10 cellular contexts compared by ENCODE assay signal in genomic region chr1:84688461-84689061, GRCh38. TPM values are rescaled to one million over a fixed set of nuclear protein-coding genes. Genes with fewer than 3 reads are reported as not detected.
DNase-seq lines count a peak whose midpoint lies in the region; ATAC-seq and TF ChIP-seq lines count a peak whose summit lies in the region.
"Had no signal": no experiment of that assay in that cellular context is flagged by ENCODE, and none has a peak within 500 bp of the region (broad histone marks: within the 10 kb centered on the region; RNA-seq: fewer than 3 reads in every experiment).

No MANE protein-coding gene starts in this region.

- H3K4me2 ChIP-seq in BLaER1 (peak overlapping the region; percentile 76), hepatocyte (peak overlapping the region; percentile 88)

- H3K79me2 ChIP-seq in hepatocyte, result peaks cover 60% of the 10 kb centered on the region

- no peak overlapping the region; the same call in 1 of the 2 replicates for H3K4me3 ChIP-seq in BLaER1
- H3K4me3 ChIP-seq in WERI-Rb-1 (ENCODE audit: low read depth, low read length), result peak overlapping the region; percentile 74
- H3K4me3 ChIP-seq in hepatocyte, result peak overlapping the region; percentile 89

- no peaks in the 10 kb centered on the region for H3K27me3 ChIP-seq in BLaER1
- no peaks in the 10 kb centered on the region for H3K27me3 ChIP-seq in WERI-Rb-1 (ENCODE audit: insufficient read depth, low read depth, severe bottlenecking)
- H3K27me3 ChIP-seq in hepatocyte, result no peaks in the 10 kb centered on the region
- H3K27me3 ChIP-seq: suprapubic skin had no signal

- H4K20me1 ChIP-seq in BLaER1 (peaks cover 20% of the 10 kb centered on the region; the same call in 1 of the 2 replicates), hepatocyte (ENCODE audit: insufficient read depth, poor library complexity, severe bottlenecking) (peaks cover 3% of the 10 kb centered on the region)

- H3K9ac ChIP-seq in BLaER1, result no peak overlapping the region

- no peak overlapping the region for H3K27ac ChIP-seq in BLaER1
- peak overlapping the region; percentile 95; the same call in 1 of the 2 replicates for H3K27ac ChIP-seq in WERI-Rb-1
- H3K27ac ChIP-seq in hepatocyte, result peak overlapping the region; percentile 91
- H3K27ac ChIP-seq in substantia nigra (ENCODE audit: low read depth, low read length, poor library complexity, severe bottlenecking), result no peak overlapping the region
- H3K27ac ChIP-seq: suprapubic skin had no signal

- DNase-seq in HT-29 (ENCODE audit: low spot score), result peak; percentile 4
- no peak for DNase-seq in WERI-Rb-1
- DNase-seq in hepatocyte (ENCODE audit: low spot score), result no peak
- no peak for DNase-seq in NCI-H1694 (lab: John Stamatoyannopoulos, UW)
- DNase-seq in NCI-H524 (lab: John Stamatoyannopoulos, UW), result no peak
- no peak for DNase-seq in substantia nigra (lab: John Stamatoyannopoulos, UW)
- DNase-seq: naive B cell had no signal

- H3K4me1 ChIP-seq in BLaER1 (peaks cover 44% of the 10 kb centered on the region), hepatocyte (ENCODE audit: insufficient read depth) (peaks cover 13% of the 10 kb centered on the region)

- H3K36me3 ChIP-seq in BLaER1 (peaks cover 1% of the 10 kb centered on the region; the same call in 1 of the 2 replicates), WERI-Rb-1 (peaks cover under 1% of the 10 kb centered on the region; the same call in 1 of the 2 replicates), hepatocyte (replicated peaks; ENCODE audit: insufficient read depth, low read depth) (no peaks in the 10 kb centered on the region)
- H3K36me3 ChIP-seq: suprapubic skin had no signal

- no peak for ATAC-seq in GM21717 (IDR thresholded peaks at IDR 0.05; ENCODE audit: unreplicated experiment)

- 66% methylated on average over 8 of the region's 8 CpGs for WGBS in hepatocyte (ENCODE audit: low lambda C conversion rate, missing lambda C conversion rate)

- no peaks in the 10 kb centered on the region for H3K9me2 ChIP-seq in hepatocyte (replicated peaks; ENCODE audit: insufficient read depth)

- H2AFZ ChIP-seq in hepatocyte, result no peak overlapping the region

- TF ChIP-seq CTCF in WERI-Rb-1 (IDR thresholded peaks at IDR 0.05; ENCODE audit: low read depth, low read length), result no peak
- TF ChIP-seq CTCF in hepatocyte (IDR thresholded peaks at IDR 0.05; ENCODE audit: poor library complexity), result no peak

- H3K9me3 ChIP-seq in BLaER1 (peaks cover 1% of the 10 kb centered on the region; the same call in 1 of the 2 replicates), WERI-Rb-1 (ENCODE audit: severe bottlenecking) (peaks cover under 1% of the 10 kb centered on the region), hepatocyte (ENCODE audit: low read depth) (no peaks in the 10 kb centered on the region)
- H3K9me3 ChIP-seq: suprapubic skin had no signal

RNA-seq across cellular contexts. Expression of gene SSX2IP, which starts 1.7 kb away (rescaled TPM):
- total RNA-seq in HT-29 (2014; rRNA removed; shearing (Covaris generic)), result 4.4 and 6.1 TPM in 2 replicates
- 38.0 and 39.9 TPM in 2 replicates for total RNA-seq in hepatocyte
- 17.1 and 26.5 TPM in 2 replicates for polyA plus RNA-seq in hepatocyte

Comparison
In these comparisons a context has a peak if more than half of its experiments do, and no peak if none do; other contexts are left out.
1. H3K27ac ChIP-seq: peak in WERI-Rb-1 (single experiment) and hepatocyte (single experiment); none in BLaER1 (single experiment) and substantia nigra (single experiment).